Comparison of ENCODE assay signal across 8 cellular contexts in the genomic region with DNA sequence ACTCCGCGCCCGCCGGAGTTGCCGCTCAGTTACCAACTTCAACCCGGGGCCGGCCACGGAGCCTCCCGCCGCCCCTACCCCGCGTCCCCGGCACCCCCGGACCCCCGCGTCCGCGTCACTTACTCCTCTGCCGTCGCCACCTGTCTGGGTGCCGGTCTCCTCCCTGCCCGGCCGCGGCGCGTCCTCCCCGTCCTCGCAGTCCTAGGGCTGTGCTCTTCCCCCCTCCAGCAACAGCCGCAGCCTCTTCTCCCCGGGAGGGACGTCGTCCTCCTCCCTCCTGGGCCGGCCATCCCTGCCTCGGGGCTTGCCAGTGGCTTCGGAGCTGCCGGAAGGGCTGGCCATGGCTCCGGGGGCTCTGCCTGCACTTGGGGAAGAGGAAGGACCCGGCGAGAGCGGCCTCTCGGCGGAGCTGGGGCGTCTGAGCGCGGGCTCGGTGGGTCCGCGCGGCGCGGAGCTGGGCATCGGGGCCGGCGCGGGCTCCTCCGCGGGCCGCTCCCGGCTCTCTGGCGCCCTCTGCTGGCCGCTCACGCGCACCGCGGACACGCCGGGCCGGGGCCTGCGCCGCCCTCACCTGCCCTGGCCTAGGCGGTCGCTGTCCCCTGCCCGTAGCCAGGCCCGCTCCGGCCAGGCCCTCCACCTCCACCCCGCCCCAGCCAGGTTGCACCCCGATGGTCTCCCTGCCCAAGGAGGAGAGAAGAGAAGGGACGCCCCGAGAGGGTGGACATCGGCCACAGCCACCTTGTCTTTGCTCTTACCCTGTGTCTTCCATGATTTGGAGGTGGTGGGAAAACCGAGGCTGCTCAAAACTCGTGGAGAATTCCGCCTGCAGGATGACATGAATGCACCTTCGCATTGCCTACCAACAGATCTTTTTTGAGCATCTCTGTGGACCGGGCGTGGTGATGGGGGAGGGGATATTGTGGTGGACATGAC. TPM values are rescaled to one million over a fixed set of nuclear protein-coding genes. Genes with fewer than 3 reads are reported as not detected.
DNase-seq lines count a peak whose midpoint lies in the region; ATAC-seq and TF ChIP-seq lines count a peak whose summit lies in the region.
"Not testable (repeated sequence)": the region's sequence is repeated elsewhere in the genome, so short reads cannot be mapped to it uniquely, and the experiment has no call there.

No MANE protein-coding gene starts in this region.

- not testable (repeated sequence) for H4K20me1 ChIP-seq in PC-9 (ENCODE audit: insufficient read depth)

- peak overlapping the region; percentile 80; the same call in 1 of the 2 replicates for H2AFZ ChIP-seq in PC-9

- H3K4me3 Mint-ChIP-seq in progenitor cell of endocrine pancreas (ENCODE audit: low read depth), result peak overlapping the region; percentile 45
- H3K4me3 Mint-ChIP-seq in stimulated activated naive CD8-positive, alpha-beta T cell treated with anti-CD3 and anti-CD28 coated beads, Interleukin-15, amount 100 ng/mL, for 72 hours, result peak overlapping the region; percentile 70 to 74

- H3K9me3 Mint-ChIP-seq in progenitor cell of endocrine pancreas (ENCODE audit: low read depth); stimulated activated naive CD8-positive, alpha-beta T cell treated with anti-CD3 and anti-CD28 coated beads, Interleukin-15, amount 100 ng/mL, for 72 hours: not testable (repeated sequence)

- H3K27ac ChIP-seq in HUES64 (ENCODE audit: low read depth, low read length); PC-9; iPS-18a (ENCODE audit: low read length): not testable (repeated sequence)

- not testable (repeated sequence) for H3F3A ChIP-seq in PC-9 (ENCODE audit: insufficient read depth, low read depth)

- CTCF ChIA-PET in PC-9 (lab: Charles Lee), result interaction anchor here (1.3 kb wide), 1 partner anchor 61 kb away, joined by 5 read pairs; no protein-coding TSS in a partner anchor

- peak overlapping the region; percentile 82 for H3K4me2 ChIP-seq in PC-9

- H3K36me3 ChIP-seq in HUES64 (ENCODE audit: insufficient read depth, low read length); PC-9 (ENCODE audit: low read depth); iPS-18a (ENCODE audit: control insufficient read depth, low read depth, low read length): not testable (repeated sequence)

- H3K36me3 Mint-ChIP-seq in progenitor cell of endocrine pancreas (ENCODE audit: insufficient read depth), result not testable (repeated sequence)

- H3K27me3 ChIP-seq in HUES64 (ENCODE audit: insufficient read depth, low read length) (peaks cover 37% of the 10 kb centered on the region), iPS-18a (ENCODE audit: control insufficient read depth, insufficient read depth, low read length) (peaks cover 21% of the 10 kb centered on the region)
- H3K27me3 ChIP-seq in PC-9 (ENCODE audit: insufficient read depth, low read depth), result not testable (repeated sequence)

- not testable (repeated sequence) for H3K79me2 ChIP-seq in PC-9 (ENCODE audit: low read depth)

- H3K9me2 ChIP-seq in PC-9 (ENCODE audit: insufficient read depth), result not testable (repeated sequence)

- H3K27me3 Mint-ChIP-seq in progenitor cell of endocrine pancreas, result peaks cover 56% of the 10 kb centered on the region
- H3K27me3 Mint-ChIP-seq in stimulated activated naive CD8-positive, alpha-beta T cell treated with anti-CD3 and anti-CD28 coated beads, Interleukin-15, amount 100 ng/mL, for 72 hours, result peaks cover 62% of the 10 kb centered on the region

- intact Hi-C loops in PC-9 (cut with micrococcal nuclease; ENCODE audit: unreplicated experiment), result loop anchor here (2.0 to 10.0 kb wide), 5 partner anchors 60 to 511 kb away; no protein-coding TSS in a partner anchor

- BruUV-seq in PC-9 (replicated peaks; lab: Mats Ljungman, UMichigan), result not testable (repeated sequence)

- not testable (repeated sequence) for H3K9ac ChIP-seq in HUES64 (ENCODE audit: low read depth, low read length); iPS-18a (ENCODE audit: low read length)

- H3K4me3 ChIP-seq in HUES64 (ENCODE audit: low read length) (peak overlapping the region; percentile 53), PC-9 (peak overlapping the region; percentile 63), iPS-18a (ENCODE audit: low read length) (peak overlapping the region; percentile 42)

- DNase-seq in Caki2 (ENCODE audit: low read depth) (peak; percentile 38), PC-9 (peak in 1 of 2 experiments; percentile 83), cerebellum (ENCODE audit: low spot score) (peak; percentile 55), progenitor cell of endocrine pancreas (ENCODE audit: low spot score, unreplicated experiment) (peak; percentile 79)
- DNase-seq in activated CD8-positive, alpha-beta memory T cell treated with anti-CD3 and anti-CD28 coated beads for 24 hours, result peak; percentile 91
- peak; percentile 71 to 81 for DNase-seq in stimulated activated naive CD8-positive, alpha-beta T cell treated with anti-CD3 and anti-CD28 coated beads, Interleukin-15, amount 100 ng/mL, for 72 hours

- not testable (repeated sequence) for H3K4me1 Mint-ChIP-seq in progenitor cell of endocrine pancreas (ENCODE audit: low read depth)
- H3K4me1 Mint-ChIP-seq in stimulated activated naive CD8-positive, alpha-beta T cell treated with anti-CD3 and anti-CD28 coated beads, Interleukin-15, amount 100 ng/mL, for 72 hours, result peaks cover 11% of the 10 kb centered on the region

- not testable (repeated sequence) for H3K4me1 ChIP-seq in HUES64 (ENCODE audit: insufficient read depth, low read length); PC-9 (replicated peaks; ENCODE audit: insufficient read depth); iPS-18a (ENCODE audit: control insufficient read depth, low read depth, low read length)

- peak; percentile 79 for ATAC-seq in stimulated activated naive CD8-positive, alpha-beta T cell treated with anti-CD3 and anti-CD28 coated beads, Interleukin-15, amount 100 ng/mL, for 72 hours

- H3K27ac Mint-ChIP-seq in progenitor cell of endocrine pancreas, result not testable (repeated sequence)
- peak overlapping the region in 1 of 2 donors; percentile 46 for H3K27ac Mint-ChIP-seq in stimulated activated naive CD8-positive, alpha-beta T cell treated with anti-CD3 and anti-CD28 coated beads, Interleukin-15, amount 100 ng/mL, for 72 hours

- 6% methylated on average over 74 of the region's 86 CpGs for WGBS in HUES64

- not testable (repeated sequence) for H3K9me3 ChIP-seq in HUES64 (ENCODE audit: insufficient read depth, low read depth, low read length); PC-9 (ENCODE audit: insufficient read depth, low read depth); iPS-18a (ENCODE audit: control insufficient read depth, low read depth, low read length)

- POLR2A ChIA-PET in PC-9 (lab: Charles Lee; ENCODE audit: unreplicated experiment), result interaction anchor here (0.7 kb wide), 1 partner anchor 1358 kb away, joined by 3 read pairs; no protein-coding TSS in a partner anchor

- TF ChIP-seq CTCF in PC-9 (conservative IDR thresholded peaks at IDR 0.05) (peak; percentile 32; the same call in 1 of the 2 replicates), progenitor cell of endocrine pancreas (IDR thresholded peaks at IDR 0.05; ENCODE audit: unreplicated experiment) (peak; percentile 74)

- in situ Hi-C loops in Caki2 (cut with HindIII; ENCODE audit: low pct_unique_long_range_greater_than_20kb, low sequenced_read_pairs), result not testable (repeated sequence)

RNA-seq across cellular contexts. Expression of a gene that starts 28.4 kb away (rescaled TPM):
- not detected in 2 replicates for total RNA-seq in Caki2 (2014; rRNA removed; shearing (Covaris generic); ENCODE audit: low replicate concordance)
- 0.25 TPM for polyA plus RNA-seq in HUES64 (2013, experiment 1 of 2)
- polyA plus RNA-seq in HUES64 (2013, experiment 2 of 2), result not detected
- total RNA-seq in PC-9 (2021), result not detected in 2 replicates
- 16.4 TPM for total RNA-seq in cerebellum
- 0.24 and 0.36 TPM in 2 replicates for total RNA-seq in progenitor cell of endocrine pancreas

Comparison
In these comparisons a context has a peak if more than half of its experiments do, and no peak if none do; other contexts are left out.
1. RNA of a gene that starts 28.4 kb away (total RNA-seq): 16.4 TPM in cerebellum (single experiment); 0.24 to 0.36 TPM in progenitor cell of endocrine pancreas, not detected in Caki2 and not detected in PC-9; every median in the first group is over 10 times any median in the second.
2. Peak in every context shown above with its lines, with median percentiles within 50 percentile points of each other: H3K4me3 ChIP-seq.